8 cellular contexts compared by ENCODE assay signal in the genomic region with DNA sequence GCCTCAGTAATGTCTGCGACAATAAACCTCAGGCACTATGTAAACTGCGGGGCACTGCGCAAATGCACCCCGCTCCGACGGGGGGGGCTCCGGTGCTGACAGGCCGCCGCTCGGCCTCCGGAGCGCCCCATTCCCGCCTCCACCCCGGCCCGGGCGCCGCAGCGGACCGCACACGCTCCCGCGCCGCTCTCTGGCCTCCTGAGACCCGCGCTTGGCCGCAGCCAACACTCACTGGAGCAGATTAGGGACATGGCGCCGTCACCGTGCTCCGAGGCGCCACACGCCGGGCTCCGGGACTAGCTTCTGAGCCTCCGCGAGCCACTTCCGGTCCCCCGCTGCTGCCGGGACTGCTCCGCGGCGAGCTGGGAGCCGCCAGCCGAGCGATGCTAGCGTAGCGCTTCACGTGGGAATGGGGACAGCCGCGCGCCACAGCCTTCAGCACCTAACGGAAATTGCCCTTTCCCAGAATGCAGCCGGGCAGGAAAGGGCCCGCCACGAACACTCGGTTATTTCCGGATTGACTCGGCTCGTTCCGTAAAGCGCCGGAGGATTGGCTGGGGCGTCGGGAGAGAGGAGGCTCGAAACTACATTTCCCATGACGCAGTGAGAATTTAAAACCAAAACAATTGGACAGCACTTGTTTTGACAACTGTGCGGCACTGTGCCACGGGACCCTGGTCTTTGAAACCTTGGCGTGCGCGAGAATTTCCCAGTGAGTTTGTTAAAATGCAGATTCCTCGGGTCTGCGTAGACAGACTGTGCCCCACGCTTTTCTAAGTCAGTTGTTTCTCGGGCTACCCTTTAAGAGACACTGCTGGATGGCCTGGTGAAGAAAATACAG. TPM values are rescaled to one million over a fixed set of nuclear protein-coding genes. Genes with fewer than 3 reads are reported as not detected.
A peak's percentile ranks its signal among the peaks of the same experiment; 100 is the strongest.
DNase-seq lines count a peak whose midpoint lies in the region; ATAC-seq and TF ChIP-seq lines count a peak whose summit lies in the region.

PRPF19 (minus strand) TSS at position 454 of the 841 bp plus-strand sequence; CDS start at position 251, 203 bp downstream.

- H2AFZ ChIP-seq in ACC112 (ENCODE audit: low read length, unreplicated experiment): peak within 1 kb of the TSS; percentile 97
- peak within 1 kb of the TSS; percentile 87 for H2AFZ ChIP-seq in mammary epithelial cell (ENCODE audit: low read depth, low read length)

- TSS peak; percentile 41 for BruUV-seq in mammary epithelial cell (replicated peaks; lab: Mats Ljungman, UMichigan)

- H3K4me1 Mint-ChIP-seq in immature natural killer cell: peaks cover 39 to 50% of the 10 kb centered on the region in 2 donors

- H3K27ac ChIP-seq in ACC112 (ENCODE audit: low read depth, low read length) (peak within 1 kb of the TSS; percentile 91), WERI-Rb-1 (peak within 1 kb of the TSS; percentile 94), mammary epithelial cell (ENCODE audit: insufficient read depth, low read depth, low read length) (peak within 1 kb of the TSS; percentile 85)

- peaks cover 0 to 3% (median 0%) of the 10 kb centered on the region in 3 donors for H3K36me3 Mint-ChIP-seq in immature natural killer cell

- H4K20me1 ChIP-seq in mammary epithelial cell (ENCODE audit: insufficient read depth, low read length): peaks cover 4% of the 10 kb centered on the region

- H3K27ac Mint-ChIP-seq in immature natural killer cell: peak within 1 kb of the TSS; percentile 86 to 99 (median 98)

- peak within 1 kb of the TSS; percentile 95 for H3K9ac ChIP-seq in mammary epithelial cell (ENCODE audit: insufficient read depth, low read length)

- CTCF ChIA-PET in mammary epithelial cell (lab: Charles Lee; ENCODE audit: low non-redundant PET): interaction anchor here (0.7 kb wide), 1 partner anchor 65 kb away, joined by 5 read pairs; no protein-coding TSS in a partner anchor

- in situ Hi-C loops in mammary epithelial cell (cut with MboI; ENCODE audit: low sequenced_read_pairs in 2 of 2): loop anchor here in 1 of 2 donors (5.0 kb wide), 1 partner anchor 64 kb away; the partner anchor contains the start of gene CCDC86

- no peak for TF ChIP-seq CTCF in WERI-Rb-1 (IDR thresholded peaks at IDR 0.05; ENCODE audit: low read depth, low read length)
- TF ChIP-seq CTCF in mammary epithelial cell (conservative IDR thresholded peaks at IDR 0.05 in 1 of 2, IDR thresholded peaks at IDR 0.05 in 1 of 2; ENCODE audit: extremely low read depth in 1 of 2, insufficient read depth in 1 of 2, low read depth in 1 of 2, low read length in 2 of 2): no peak

- H3K4me1 ChIP-seq in ACC112 (ENCODE audit: control insufficient read depth, insufficient read depth, low read length, unreplicated experiment) (peaks cover 14% of the 10 kb centered on the region), mammary epithelial cell (ENCODE audit: insufficient read depth, low read length) (peaks cover 17% of the 10 kb centered on the region)

- peaks cover 30% of the 10 kb centered on the region for H3K27me3 ChIP-seq in ACC112 (ENCODE audit: insufficient read depth, low read length)
- H3K27me3 ChIP-seq in WERI-Rb-1 (ENCODE audit: insufficient read depth, low read depth, severe bottlenecking): no peaks in the 10 kb centered on the region
- H3K27me3 ChIP-seq in mammary epithelial cell (ENCODE audit: insufficient read depth, low read length): no peaks in the 10 kb centered on the region

- peak; percentile 70 for ATAC-seq in GM18870 (IDR thresholded peaks at IDR 0.05; ENCODE audit: unreplicated experiment)
- ATAC-seq in HG03139 (IDR thresholded peaks at IDR 0.05; ENCODE audit: unreplicated experiment): peak; percentile 68

- DNase-seq in NCI-H2227 (lab: John Stamatoyannopoulos, UW; ENCODE audit: unreplicated experiment) (peak; percentile 99), WERI-Rb-1 (peak; percentile 98), mammary epithelial cell (peak; percentile 96), immature natural killer cell (peak; percentile 98 to 99 (median 99)), smooth muscle cell of the brain vasculature (ENCODE audit: low read depth, low spot score) (peak; percentile 83)

- peak within 1 kb of the TSS; percentile 91 to 92 (median 91) for H3K4me3 Mint-ChIP-seq in immature natural killer cell

- H3K27me3 Mint-ChIP-seq in immature natural killer cell (ENCODE audit: low read depth in 3 of 3): peaks cover 0 to 8% (median 0%) of the 10 kb centered on the region in 3 donors

- H3K9me3 Mint-ChIP-seq in immature natural killer cell: no peaks in the 10 kb centered on the region

- H3K9me3 ChIP-seq in WERI-Rb-1 (ENCODE audit: severe bottlenecking): no peaks in the 10 kb centered on the region
- no peaks in the 10 kb centered on the region for H3K9me3 ChIP-seq in mammary epithelial cell (replicated peaks; ENCODE audit: insufficient read depth, low read length)

- dilution Hi-C loops in mammary epithelial cell (cut with HindIII; ENCODE audit: low sequenced_read_pairs): no loop called here

- H3K4me3 ChIP-seq in ACC112 (ENCODE audit: low read depth, low read length) (peak within 1 kb of the TSS; percentile 95), WERI-Rb-1 (ENCODE audit: low read depth, low read length) (peak within 1 kb of the TSS; percentile 77), mammary epithelial cell (replicated peaks in 1 of 3; ENCODE audit: insufficient read depth in 1 of 3, low read depth in 2 of 3, low read length in 3 of 3) (peak within 1 kb of the TSS; percentile 85 to 92 (median 92))

- intact Hi-C loops in mammary epithelial cell (cut with micrococcal nuclease): loop anchor here (1.0 to 2.0 kb wide), 3 partner anchors 18 to 281 kb away; partner anchors contain the start of genes CCDC86 and TMEM132A

- H3K36me3 ChIP-seq in ACC112 (ENCODE audit: insufficient read depth, low read length) (peaks cover 4% of the 10 kb centered on the region; the same call in 1 of the 2 replicates), WERI-Rb-1 (peaks cover 30% of the 10 kb centered on the region), mammary epithelial cell (ENCODE audit: insufficient read depth, low read length) (peaks cover 18% of the 10 kb centered on the region)

- 1% methylated on average over 41 of the region's 75 CpGs for WGBS in mammary epithelial cell (ENCODE audit: low coverage, missing lambda C conversion rate)

- peak within 1 kb of the TSS; percentile 95 for H3K4me2 ChIP-seq in mammary epithelial cell (ENCODE audit: insufficient read depth, low read depth, low read length)

- H3K79me2 ChIP-seq in ACC112 (ENCODE audit: control insufficient read depth, insufficient read depth, low read length, unreplicated experiment) (peaks cover 38% of the 10 kb centered on the region), mammary epithelial cell (ENCODE audit: insufficient read depth, low read length) (peaks cover 44% of the 10 kb centered on the region)

RNA-seq across cellular contexts. Expression of gene PRPF19, which starts in this region (rescaled TPM):
- total RNA-seq in mammary epithelial cell: 10 to 100 TPM; 70.0 to 93.2 TPM
- polyA plus RNA-seq in mammary epithelial cell (93.7 TPM), immature natural killer cell (10 to 100 TPM in 2 of 3 donors, 1 to 10 TPM in 1; 8.9 to 15.2 (median 13.6) TPM)
- polyA minus RNA-seq in mammary epithelial cell: 96.3 TPM

Comparison
In these comparisons a context has a peak if more than half of its experiments do, and no peak if none do; other contexts are left out.
1. Peak in every context shown above with its lines: DNase-seq, ATAC-seq, H3K4me3 ChIP-seq and H3K27ac ChIP-seq.